1 cellular context compared by ENCODE assay signal in genomic region chr2:168889635-168890005, GRCh38.
TF ChIP-seq lines count a peak whose summit lies in the region.

No MANE protein-coding gene starts in this region.

TF ChIP-seq in H1, 55 proteins besides CTCF, POLR2A, EP300 and RAD21 (continued from another document):
- no peak for TF ChIP-seq USF2 (IDR thresholded peaks at IDR 0.05; ENCODE audit: low read length)
- TF ChIP-seq KDM4A (IDR thresholded peaks at IDR 0.05; ENCODE audit: low read depth, low read length, severe bottlenecking): no peak
- no peak for TF ChIP-seq EZH2 (IDR thresholded peaks at IDR 0.05; ENCODE audit: low read depth, low read length, severe bottlenecking)
- no peak for TF ChIP-seq ASH2L (IDR thresholded peaks at IDR 0.05; ENCODE audit: low read length)
- TF ChIP-seq MAFK (IDR thresholded peaks at IDR 0.05; ENCODE audit: low read depth, low read length): no peak
- TF ChIP-seq RFX5 (IDR thresholded peaks at IDR 0.05; ENCODE audit: borderline replicate concordance, low read depth, low read length): no peak
- no peak for TF ChIP-seq NANOG (IDR thresholded peaks at IDR 0.05; ENCODE audit: insufficient read depth, low read depth, low read length, poor library complexity, severe bottlenecking)
- no peak for TF ChIP-seq GTF2F1 (IDR thresholded peaks at IDR 0.05; ENCODE audit: borderline replicate concordance, low read depth, low read length)
